Comparison of ENCODE assay signal across 5 cellular contexts in genomic region chr13:62333466-62333865, GRCh38.
"Had no signal": no experiment of that assay in that cellular context is flagged by ENCODE, and none has a peak within 500 bp of the region (broad histone marks: within the 10 kb centered on the region; RNA-seq: fewer than 3 reads in every experiment).

No MANE protein-coding gene starts in this region.

- DNase-seq: IMR-90, KBM-7, KG1 had no signal

- H3K27ac ChIP-seq: HL-60 had no signal

- H3K4me3 ChIP-seq: K562 had no signal
